In genomic region chr6:13434455-13434775, GRCh38 we compare ENCODE assay signal across 16 cellular contexts.
"Had no signal": no experiment of that assay in that cellular context is flagged by ENCODE, and none has a peak within 500 bp of the region (broad histone marks: within the 10 kb centered on the region; RNA-seq: fewer than 3 reads in every experiment).

No MANE protein-coding gene starts in this region.

- H3K4me3 Mint-ChIP-seq: activated naive CD8-positive, alpha-beta T cell; neural progenitor cell; WTC11 had no signal

- ATAC-seq: WTC11 had no signal

- H3K36me3 Mint-ChIP-seq: neural progenitor cell, WTC11 had no signal

- H3K9me3 Mint-ChIP-seq: WTC11 had no signal

- H3K27ac Mint-ChIP-seq: neural progenitor cell, WTC11 had no signal

- H3K27me3 Mint-ChIP-seq: activated naive CD8-positive, alpha-beta T cell had no signal

- DNase-seq: activated CD8-positive, alpha-beta memory T cell treated with anti-CD3 and anti-CD28 coated beads, Interleukin-2, amount 50 U/mL, for 4 hours; activated gamma-delta T cell; activated T-cell treated with anti-CD3 and anti-CD28 coated beads, Interleukin-2, amount 50 U/mL, for 48 hours; brain microvascular endothelial cell; cerebellar nuclear complex; dermis blood vessel endothelial cell; foreskin melanocyte; lower lobe of right lung; sigmoid colon; stimulated activated CD4-positive, alpha-beta T cell treated with anti-CD3 and anti-CD28 coated beads, Interleukin-1b, Interleukin-23, amount 100 ng/mL, for 48 hours; T-helper 2 cell; tibial artery; uterus had no signal
